ENCODE assay signal across 1 cellular context in the genomic region with DNA sequence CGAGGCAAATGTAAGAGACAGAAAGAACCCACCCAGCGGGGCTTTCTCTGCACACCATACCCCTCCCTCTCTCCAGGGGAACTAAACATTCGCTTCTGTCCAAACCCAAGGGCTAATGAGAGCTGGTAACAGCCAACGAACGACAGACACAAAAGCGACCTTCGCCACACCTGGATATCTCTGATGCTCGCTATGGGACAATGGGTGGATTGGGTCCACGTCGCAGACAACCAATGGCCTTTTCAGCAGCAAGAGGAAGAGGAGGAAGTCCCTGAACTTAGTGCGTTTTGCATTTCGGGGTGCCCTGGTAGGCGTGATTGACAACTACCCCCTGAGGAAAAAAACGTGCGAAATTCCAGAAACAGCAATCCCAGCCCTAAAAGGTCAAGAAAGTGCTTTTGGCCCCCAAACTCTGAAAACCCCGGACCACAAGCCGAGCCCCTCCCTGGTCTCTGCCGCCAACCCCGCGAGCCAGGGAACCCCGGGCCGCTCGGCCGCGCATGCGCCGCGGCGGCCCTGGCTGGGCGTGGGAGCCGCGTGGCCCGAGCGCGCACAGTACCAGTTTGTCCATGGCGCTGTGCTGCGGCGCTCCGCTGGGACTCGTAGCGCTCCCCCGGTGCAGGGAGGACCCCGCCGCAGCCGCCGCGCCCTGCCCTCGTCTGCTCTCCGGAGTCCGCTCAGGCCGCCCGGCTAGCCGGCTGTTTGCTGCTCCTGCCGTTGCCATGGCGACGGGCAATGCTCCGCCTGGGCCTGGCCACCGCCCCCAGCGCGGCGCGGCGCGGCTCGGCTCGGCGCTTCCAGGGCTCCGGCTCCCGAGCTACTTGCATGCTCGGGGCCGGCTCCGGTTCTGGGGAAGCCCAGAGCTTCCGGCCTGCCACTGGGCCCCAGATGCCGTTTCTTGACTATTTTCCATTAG.
A peak's percentile ranks its signal among the peaks of the same experiment; 100 is the strongest.
TF ChIP-seq lines count a peak whose summit lies in the region.

No MANE protein-coding gene starts in this region.

TF ChIP-seq in K562, 482 proteins besides CTCF, POLR2A, EP300 and RAD21 (continued from another document and continues in another):
- TF ChIP-seq, protein P1, sequence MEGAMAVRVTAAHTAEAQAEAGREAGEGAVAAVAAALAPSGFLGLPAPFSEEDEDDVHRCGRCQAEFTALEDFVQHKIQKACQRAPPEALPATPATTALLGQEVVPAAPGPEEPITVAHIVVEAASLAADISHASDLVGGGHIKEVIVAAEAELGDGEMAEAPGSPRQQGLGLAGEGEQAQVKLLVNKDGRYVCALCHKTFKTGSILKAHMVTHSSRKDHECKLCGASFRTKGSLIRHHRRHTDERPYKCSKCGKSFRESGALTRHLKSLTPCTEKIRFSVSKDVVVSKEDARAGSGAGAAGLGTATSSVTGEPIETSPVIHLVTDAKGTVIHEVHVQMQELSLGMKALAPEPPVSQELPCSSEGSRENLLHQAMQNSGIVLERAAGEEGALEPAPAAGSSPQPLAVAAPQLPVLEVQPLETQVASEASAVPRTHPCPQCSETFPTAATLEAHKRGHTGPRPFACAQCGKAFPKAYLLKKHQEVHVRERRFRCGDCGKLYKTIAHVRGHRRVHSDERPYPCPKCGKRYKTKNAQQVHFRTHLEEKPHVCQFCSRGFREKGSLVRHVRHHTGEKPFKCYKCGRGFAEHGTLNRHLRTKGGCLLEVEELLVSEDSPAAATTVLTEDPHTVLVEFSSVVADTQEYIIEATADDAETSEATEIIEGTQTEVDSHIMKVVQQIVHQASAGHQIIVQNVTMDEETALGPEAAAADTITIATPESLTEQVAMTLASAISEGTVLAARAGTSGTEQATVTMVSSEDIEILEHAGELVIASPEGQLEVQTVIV (CRISPR knock-in tag; IDR thresholded peaks at IDR 0.05; ENCODE audit: borderline replicate concordance) = no peak
- TF ChIP-seq E2F6 (IDR thresholded peaks at IDR 0.05; ENCODE audit: borderline replicate concordance in 1 of 2, extremely low read depth in 1 of 2, insufficient read depth in 1 of 2, insufficient read length in 1 of 2, low read depth in 1 of 2, low read length in 1 of 2, poor library complexity in 1 of 2, severe bottlenecking in 1 of 2) (peak; percentile 80 to 94), ARNT (IDR thresholded peaks at IDR 0.05) (no peak), ZNF707 (CRISPR knock-in tag; conservative IDR thresholded peaks at IDR 0.05) (no peak), MED1 (CRISPR knock-in tag; IDR thresholded peaks at IDR 0.05; ENCODE audit: borderline replicate concordance) (no peak), HNRNPL (IDR thresholded peaks at IDR 0.05; ENCODE audit: low read depth, low read length) (no peak), GABPB2 (CRISPR knock-in tag; conservative IDR thresholded peaks at IDR 0.05) (no peak), CXXC5 (CRISPR knock-in tag; IDR thresholded peaks at IDR 0.05) (peak; percentile 68), RHOXF2B (CRISPR knock-in tag; conservative IDR thresholded peaks at IDR 0.05) (no peak), THRB (CRISPR knock-in tag; conservative IDR thresholded peaks at IDR 0.05) (no peak), BDP1 (IDR thresholded peaks at IDR 0.05; ENCODE audit: insufficient read depth, insufficient read length) (no peak), DIDO1 (tag; IDR thresholded peaks at IDR 0.05; ENCODE audit: low read depth) (no peak), CGGBP1 (CRISPR knock-in tag; IDR thresholded peaks at IDR 0.05) (no peak), C11orf30 (IDR thresholded peaks at IDR 0.05; ENCODE audit: low read depth) (no peak), SIX5 (IDR thresholded peaks at IDR 0.05; ENCODE audit: borderline replicate concordance in 1 of 2, insufficient read depth in 1 of 2, low read depth in 1 of 2, low read length in 2 of 2) (no peak), DNMT1 (IDR thresholded peaks at IDR 0.05) (no peak), ZNF407 (IDR thresholded peaks at IDR 0.05; ENCODE audit: low read depth) (no peak), SRSF9 (IDR thresholded peaks at IDR 0.05; ENCODE audit: borderline replicate concordance, low read depth, low read length) (no peak), RNF2 (IDR thresholded peaks at IDR 0.05) (peak; percentile 38; the same call in 1 of the 2 replicates), NFIC (IDR thresholded peaks at IDR 0.05) (no peak), MCM3 (IDR thresholded peaks at IDR 0.05) (no peak), ZNF318 (IDR thresholded peaks at IDR 0.05; ENCODE audit: borderline replicate concordance in 1 of 2, low read depth in 1 of 2) (no peak), NRF1 (conservative IDR thresholded peaks at IDR 0.05 in 1 of 2, IDR thresholded peaks at IDR 0.05 in 1 of 2) (peak; percentile 94)
- TF ChIP-seq, protein P2, sequence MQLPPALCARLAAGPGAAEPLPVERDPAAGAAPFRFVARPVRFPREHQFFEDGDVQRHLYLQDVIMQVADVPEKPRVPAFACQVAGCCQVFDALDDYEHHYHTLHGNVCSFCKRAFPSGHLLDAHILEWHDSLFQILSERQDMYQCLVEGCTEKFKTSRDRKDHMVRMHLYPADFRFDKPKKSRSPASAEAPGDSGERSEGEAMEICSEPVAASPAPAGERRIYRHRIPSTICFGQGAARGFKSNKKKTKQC (CRISPR knock-in tag; IDR thresholded peaks at IDR 0.05) = 0 out of 2 replicates have a peak, but pooled peaks have one; percentile 47
- TF ChIP-seq, protein P3, sequence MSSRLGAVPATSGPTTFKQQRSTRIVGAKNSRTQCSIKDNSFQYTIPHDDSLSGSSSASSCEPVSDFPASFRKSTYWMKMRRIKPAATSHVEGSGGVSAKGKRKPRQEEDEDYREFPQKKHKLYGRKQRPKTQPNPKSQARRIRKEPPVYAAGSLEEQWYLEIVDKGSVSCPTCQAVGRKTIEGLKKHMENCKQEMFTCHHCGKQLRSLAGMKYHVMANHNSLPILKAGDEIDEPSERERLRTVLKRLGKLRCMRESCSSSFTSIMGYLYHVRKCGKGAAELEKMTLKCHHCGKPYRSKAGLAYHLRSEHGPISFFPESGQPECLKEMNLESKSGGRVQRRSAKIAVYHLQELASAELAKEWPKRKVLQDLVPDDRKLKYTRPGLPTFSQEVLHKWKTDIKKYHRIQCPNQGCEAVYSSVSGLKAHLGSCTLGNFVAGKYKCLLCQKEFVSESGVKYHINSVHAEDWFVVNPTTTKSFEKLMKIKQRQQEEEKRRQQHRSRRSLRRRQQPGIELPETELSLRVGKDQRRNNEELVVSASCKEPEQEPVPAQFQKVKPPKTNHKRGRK (tag; IDR thresholded peaks at IDR 0.05) = no peak
